Comparison of ENCODE assay signal across 2 cellular contexts in genomic region chr20:57348922-57349642, GRCh38.
TF ChIP-seq lines count a peak whose summit lies in the region.

No MANE protein-coding gene starts in this region.

TF ChIP-seq in HEK293, 187 proteins besides CTCF, POLR2A, EP300 and RAD21:
- peak; percentile 42 for TF ChIP-seq SP2 (tag by site-specific recombination; IDR thresholded peaks at IDR 0.05)

TF ChIP-seq in K562, 482 proteins besides CTCF, POLR2A, EP300 and RAD21:
- 0 out of 2 replicates have a peak, but pooled peaks have one; percentile 17 for TF ChIP-seq POLR2G (IDR thresholded peaks at IDR 0.05; ENCODE audit: low read depth, low read length)
- TF ChIP-seq POLR2AphosphoS5 (IDR thresholded peaks at IDR 0.05; ENCODE audit: control insufficient read depth, insufficient read depth, low read depth, low read length), result peak; percentile 30; the same call in 1 of the 2 replicates
- peak; percentile 34 for TF ChIP-seq NFYB (IDR thresholded peaks at IDR 0.05; ENCODE audit: extremely low read depth, insufficient read length)
